In the genomic region with DNA sequence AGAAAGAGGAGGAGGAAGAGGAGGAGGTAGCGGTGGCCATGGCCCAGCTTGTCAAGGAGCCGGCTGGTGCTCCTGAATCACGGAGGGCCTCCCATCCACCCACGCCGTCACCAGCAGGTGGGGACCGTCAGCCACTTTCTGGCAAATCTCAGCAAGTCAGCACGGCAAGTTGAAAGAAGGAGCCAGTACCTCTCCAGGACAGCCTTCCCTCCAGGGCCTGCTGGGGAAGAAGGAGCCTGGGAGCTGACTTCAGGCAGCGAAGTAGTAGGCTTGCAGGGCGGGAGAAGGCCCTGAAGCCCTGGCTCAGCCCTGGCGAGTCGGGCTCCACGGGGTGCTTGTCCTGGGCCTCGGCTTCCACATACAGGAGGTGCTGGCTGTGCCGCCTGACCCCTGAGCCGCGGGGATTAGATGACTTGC, we compare ENCODE assay signal across 8 cellular contexts.
A peak's percentile ranks its signal among the peaks of the same experiment; 100 is the strongest.
DNase-seq lines count a peak whose midpoint lies in the region; ATAC-seq and TF ChIP-seq lines count a peak whose summit lies in the region.

No MANE protein-coding gene starts in this region.

- ATAC-seq in GM18868 (IDR thresholded peaks at IDR 0.05; ENCODE audit: unreplicated experiment) = no peak

- TF ChIP-seq POLR2A in erythroblast (IDR thresholded peaks at IDR 0.05; ENCODE audit: low read length) (no peak), thyroid gland (IDR thresholded peaks at IDR 0.05) (no peak)

- H3K9me3 Mint-ChIP-seq in neural crest cell = no peaks in the 10 kb centered on the region

- H3K36me3 ChIP-seq in thyroid gland = no peaks in the 10 kb centered on the region

- H3K27me3 Mint-ChIP-seq in neural crest cell (ENCODE audit: low read depth) = peaks cover 3% of the 10 kb centered on the region

- intact Hi-C loops in thyroid gland (cut with DNase I) = loop anchor here (5.0 kb wide), 3 partner anchors 122 to 287 kb away; no protein-coding TSS in a partner anchor

- H3K4me1 Mint-ChIP-seq in neural crest cell = peaks cover 9% of the 10 kb centered on the region

- TF ChIP-seq CTCF in LNCaP clone FGC (IDR thresholded peaks at IDR 0.05; ENCODE audit: control insufficient read depth, extremely low read depth, insufficient read depth) (peak; percentile 69), neural crest cell (conservative IDR thresholded peaks at IDR 0.05) (peak; percentile 67), thyroid gland (IDR thresholded peaks at IDR 0.05) (peak; percentile 22 to 89 (median 68))

- H3K27me3 ChIP-seq in thyroid gland = no peaks in the 10 kb centered on the region

- 30 to 51% methylated on average over 10 to 16 of the region's 16 CpGs for WGBS in thyroid gland, 2 donors

- peak overlapping the region; percentile 24 for H3K27ac Mint-ChIP-seq in neural crest cell (ENCODE audit: unreplicated experiment)

- H3K27ac ChIP-seq in thyroid gland = no peak overlapping the region

- no peaks in the 10 kb centered on the region for H3K9me3 ChIP-seq in thyroid gland

- no peak overlapping the region for H3K4me3 Mint-ChIP-seq in neural crest cell

- H3K4me1 ChIP-seq in thyroid gland = peaks cover 0 to 4% of the 10 kb centered on the region in 2 donors

- H3K36me3 Mint-ChIP-seq in neural crest cell (ENCODE audit: low read depth) = no peaks in the 10 kb centered on the region

- DNase-seq in C1 segment of cervical spinal cord (lab: John Stamatoyannopoulos, UW) (peak in 8 of 14 donors; percentile 19 to 76 (median 36)), LNCaP clone FGC (ENCODE audit: low read depth) (no peak), erythroblast (lab: John Stamatoyannopoulos, UW) (peak; percentile 60 to 80), neural crest cell (ENCODE audit: low read depth, low spot score) (peak; percentile 55), thyroid gland (peak; percentile 90 to 91), NCI-H774 (lab: John Stamatoyannopoulos, UW) (no peak)
- peak; percentile 72 for DNase-seq in activated CD8-positive, alpha-beta memory T cell treated with anti-CD3 and anti-CD28 coated beads, Interleukin-2, amount 50 U/mL, for 48 hours

- H3K4me3 ChIP-seq in LNCaP clone FGC (ENCODE audit: low read depth, low read length) (no peak overlapping the region), thyroid gland (replicated peaks in 1 of 3) (no peak overlapping the region)

Comparison
In these comparisons a context has a peak if more than half of its experiments do, and no peak if none do; other contexts are left out.
1. DNase-seq: peak in C1 segment of cervical spinal cord (8 of 14), activated CD8-positive, alpha-beta memory T cell treated with anti-CD3 and anti-CD28 coated beads, Interleukin-2, amount 50 U/mL, for 48 hours (single experiment), erythroblast (2 of 2), neural crest cell (single experiment) and thyroid gland (2 of 2); none in LNCaP clone FGC (single experiment) and NCI-H774 (single experiment).
2. Peak in every context shown above with its lines, with median percentiles within 50 percentile points of each other: CTCF ChIP-seq.